In the genomic region with DNA sequence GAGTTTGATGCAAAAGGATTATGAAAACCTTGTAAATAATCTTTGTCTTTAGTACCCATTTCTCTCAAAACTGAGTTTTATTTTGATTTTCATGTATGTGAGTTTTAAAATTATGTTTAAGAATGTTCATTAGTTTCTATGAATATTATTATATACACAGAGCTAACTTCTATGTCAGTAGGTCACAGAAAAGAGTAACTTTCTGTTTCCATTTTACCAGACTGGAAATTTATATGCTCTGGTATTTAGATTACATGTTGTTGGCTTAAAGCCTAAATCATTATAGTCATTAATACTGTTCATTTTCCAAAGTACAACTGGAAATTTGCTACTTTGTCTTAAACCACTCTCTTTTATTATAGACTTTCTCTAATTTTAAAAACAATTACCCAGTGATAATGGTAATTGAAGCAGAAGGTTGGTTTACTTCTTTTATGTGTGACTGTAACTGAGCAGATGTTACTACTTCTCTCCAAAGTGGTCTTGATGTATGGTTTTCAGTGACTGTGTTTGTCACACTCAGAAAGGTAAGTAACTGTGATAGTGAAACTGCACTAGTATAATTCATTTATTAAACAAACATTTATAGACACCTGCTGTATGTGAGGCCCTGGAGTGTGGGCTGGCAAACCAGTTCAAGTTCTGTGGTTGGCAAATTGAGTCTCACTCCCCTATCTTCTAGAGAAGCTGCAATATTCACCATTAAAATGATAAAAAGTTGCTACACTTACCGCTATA, we compare ENCODE assay signal across 21 cellular contexts.
"Had no signal": no experiment of that assay in that cellular context is flagged by ENCODE, and none has a peak within 500 bp of the region (broad histone marks: within the 10 kb centered on the region; RNA-seq: fewer than 3 reads in every experiment).

No MANE protein-coding gene starts in this region.

- H3K27ac ChIP-seq: gastroesophageal sphincter, left ventricle myocardium inferior, SK-N-MC, suprapubic skin, upper lobe of right lung, WERI-Rb-1 had no signal

- H3K36me3 Mint-ChIP-seq: stimulated activated naive B cell treated with anti-CD40 and anti-IgM and Interleukin-4, amounts not matched to agents 10 μg/mL and 1 μg/mL and 100 μg/mL, for 72 hours; T-cell had no signal

- H3K4me1 Mint-ChIP-seq: central memory CD8-positive, alpha-beta T cell; T-cell had no signal

- H3K9me3 Mint-ChIP-seq: central memory CD8-positive, alpha-beta T cell; nephron; stimulated activated naive B cell treated with anti-CD40 and anti-IgM and Interleukin-4, amounts not matched to agents 10 μg/mL and 1 μg/mL and 100 μg/mL, for 72 hours; T-cell had no signal

- H3K4me1 ChIP-seq: gastroesophageal sphincter, left ventricle myocardium inferior, upper lobe of right lung had no signal

- H3K9me3 ChIP-seq: gastroesophageal sphincter, left ventricle myocardium inferior, suprapubic skin, upper lobe of right lung had no signal

- H3K27me3 Mint-ChIP-seq: progenitor cell of endocrine pancreas had no signal

- H3K27ac Mint-ChIP-seq: nephron; progenitor cell of endocrine pancreas; stimulated activated naive B cell treated with anti-CD40 and anti-IgM and Interleukin-4, amounts not matched to agents 10 μg/mL and 1 μg/mL and 100 μg/mL, for 72 hours; T-cell had no signal

- ATAC-seq: gastroesophageal sphincter; right cardiac atrium; stimulated activated naive B cell treated with anti-CD40 and anti-IgM and Interleukin-4, amounts not matched to agents 10 μg/mL and 1 μg/mL and 100 μg/mL, for 72 hours; T-cell; upper lobe of right lung had no signal

- DNase-seq: activated CD4-positive, alpha-beta T cell treated with anti-CD3 and anti-CD28 coated beads, Interleukin-2, amount 50 U/mL, for 4 hours; activated naive CD4-positive, alpha-beta T cell; cortex of kidney; effector CD8-positive, alpha-beta T cell; kidney; left ventricle myocardium inferior; mesenchymal stem cell; occipital lobe; right cardiac atrium; small intestine; stimulated activated naive B cell treated with anti-CD40 and anti-IgM and Interleukin-4, amounts not matched to agents 10 μg/mL and 1 μg/mL and 100 μg/mL, for 72 hours; T-cell; T1000; upper lobe of right lung; WERI-Rb-1 had no signal

- FAIRE-seq: kidney, small intestine had no signal

- H3K4me3 Mint-ChIP-seq: central memory CD8-positive, alpha-beta T cell; nephron; stimulated activated naive B cell treated with anti-CD40 and anti-IgM and Interleukin-4, amounts not matched to agents 10 μg/mL and 1 μg/mL and 100 μg/mL, for 72 hours; T-cell had no signal

- H3K27me3 ChIP-seq: gastroesophageal sphincter, suprapubic skin, upper lobe of right lung had no signal

- H3K36me3 ChIP-seq: gastroesophageal sphincter, left ventricle myocardium inferior, suprapubic skin, upper lobe of right lung, WERI-Rb-1 had no signal

- H3K4me3 ChIP-seq: gastroesophageal sphincter, left ventricle myocardium inferior, SK-N-MC, suprapubic skin, upper lobe of right lung had no signal
